19 cellular contexts compared by ENCODE assay signal in the genomic region with DNA sequence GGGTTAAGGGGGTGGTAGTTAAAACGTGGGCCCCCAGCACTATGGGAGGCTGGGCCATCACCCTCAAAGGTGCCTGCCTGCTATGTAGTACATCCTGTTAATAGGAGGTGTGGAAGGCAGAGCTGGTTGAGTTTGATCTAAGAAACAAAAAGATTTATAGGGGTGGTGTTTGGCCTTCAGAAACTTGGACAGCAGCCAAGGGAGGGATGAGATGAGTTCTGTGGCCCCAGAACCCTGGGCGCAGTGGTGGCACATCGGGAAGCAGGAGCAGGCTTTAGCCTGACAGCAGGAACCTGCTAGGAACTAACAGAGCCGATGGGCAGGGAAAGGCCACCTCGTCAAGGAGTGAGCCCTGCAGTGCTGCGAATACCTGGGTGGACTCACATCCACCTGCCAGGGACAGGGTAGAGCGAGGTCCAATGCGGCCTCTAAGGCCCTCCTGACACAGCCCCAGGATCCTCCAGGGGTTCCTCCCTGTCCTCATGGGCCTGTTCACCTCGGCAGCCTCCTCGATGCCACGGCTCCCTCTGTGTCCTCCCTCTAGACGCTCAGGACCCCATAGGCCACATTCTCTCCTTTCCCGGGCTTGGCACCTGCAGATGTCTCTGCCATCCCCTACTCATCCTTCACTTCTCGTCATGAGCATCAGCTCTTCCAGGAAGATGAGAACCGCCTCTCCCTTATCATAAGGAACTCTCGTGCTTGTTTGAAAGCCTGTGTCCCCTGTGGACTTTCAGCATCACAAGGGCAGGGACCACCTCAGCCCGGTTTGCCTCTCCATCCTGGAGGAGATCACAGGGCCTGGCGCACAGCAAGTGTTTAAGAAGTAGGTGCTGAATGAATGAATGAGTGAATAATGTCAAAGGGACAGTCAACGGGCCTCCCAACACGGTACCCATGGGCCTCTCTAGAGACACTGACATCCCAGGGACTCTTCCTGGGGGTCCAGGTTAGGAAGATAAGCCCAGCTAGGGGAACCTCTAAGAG.
DNase-seq lines count a peak whose midpoint lies in the region; ATAC-seq lines count a peak whose summit lies in the region.
"Had no signal": no experiment of that assay in that cellular context is flagged by ENCODE, and none has a peak within 500 bp of the region (broad histone marks: within the 10 kb centered on the region; RNA-seq: fewer than 3 reads in every experiment).

No MANE protein-coding gene starts in this region.

- peaks cover 18% of the 10 kb centered on the region for H3K4me1 Mint-ChIP-seq in activated naive CD8-positive, alpha-beta T cell treated with anti-CD3 and anti-CD28 coated beads, Interleukin-2, amount 10 ng/mL, durations not matched to agents 7 days and 5 days
- peaks cover 16% of the 10 kb centered on the region for H3K4me1 Mint-ChIP-seq in activated naive CD8-positive, alpha-beta T cell treated with anti-CD3 and anti-CD28 coated beads for 36 hours
- peaks cover 5% of the 10 kb centered on the region for H3K4me1 Mint-ChIP-seq in T-helper 17 cell

- H3K9me3 Mint-ChIP-seq in activated naive CD8-positive, alpha-beta T cell treated with anti-CD3 and anti-CD28 coated beads, Interleukin-2, amount 10 ng/mL, durations not matched to agents 7 days and 5 days = peaks cover 4% of the 10 kb centered on the region
- no peaks in the 10 kb centered on the region for H3K9me3 Mint-ChIP-seq in activated naive CD8-positive, alpha-beta T cell treated with anti-CD3 and anti-CD28 coated beads for 36 hours
- H3K9me3 Mint-ChIP-seq: HFFc6 had no signal

- no peaks in the 10 kb centered on the region for H3K36me3 Mint-ChIP-seq in activated naive CD8-positive, alpha-beta T cell treated with anti-CD3 and anti-CD28 coated beads, Interleukin-2, amount 10 ng/mL, durations not matched to agents 7 days and 5 days
- no peaks in the 10 kb centered on the region for H3K36me3 Mint-ChIP-seq in activated naive CD8-positive, alpha-beta T cell treated with anti-CD3 and anti-CD28 coated beads for 36 hours
- H3K36me3 Mint-ChIP-seq in T-helper 17 cell (ENCODE audit: low read depth) = no peaks in the 10 kb centered on the region

- H2BK12ac ChIP-seq in neuronal stem cell (ENCODE audit: low read length) = no peak overlapping the region

- peak overlapping the region; percentile 59 for H3K23ac ChIP-seq in neuronal stem cell (ENCODE audit: low read depth, low read length, poor library complexity)

- peak overlapping the region; percentile 53 for H3K18ac ChIP-seq in neuronal stem cell (ENCODE audit: low read length)

- in situ Hi-C loops in KBM-7 (cut with MboI; ENCODE audit: low pct_unique_long_range_greater_than_20kb, low sequenced_read_pairs) = no loop called here

- no peak overlapping the region for H4K91ac ChIP-seq in neuronal stem cell (ENCODE audit: low read depth, low read length, poor library complexity)

- H3K14ac ChIP-seq in neuronal stem cell (ENCODE audit: low read length) = no peak overlapping the region

- no peak overlapping the region for H4K8ac ChIP-seq in neuronal stem cell (ENCODE audit: low read depth, low read length)

- no peak for DNase-seq in activated naive CD8-positive, alpha-beta T cell treated with anti-CD3 and anti-CD28 coated beads, Interleukin-2, amount 10 ng/mL, durations not matched to agents 7 days and 5 days
- no peak for DNase-seq in activated naive CD8-positive, alpha-beta T cell treated with anti-CD3 and anti-CD28 coated beads for 36 hours
- DNase-seq in T-helper 17 cell = no peak
- DNase-seq in neuronal stem cell (ENCODE audit: low spot score) = no peak
- no peak for DNase-seq in KBM-7
- no peak for DNase-seq in anterior cingulate cortex (lab: John Stamatoyannopoulos, UW)
- DNase-seq in NCI-H345 (lab: John Stamatoyannopoulos, UW) = no peak
- DNase-seq: Caco-2; DMS153; EL; HFFc6; NCI-H1105 treated with DMSO at 0.1 percent for 48 hours; NCI-H1694 treated with DMSO at 0.1 percent for 48 hours; NCI-H2107; NCI-H69; NK-92 treated with Interleukin-12 subunit alpha and Interleukin-12 subunit beta, amount 100 ng/mL, for 24 hours; OCI-M1; RPMI8226; SIG-M5 had no signal

- H3K27me3 Mint-ChIP-seq in activated naive CD8-positive, alpha-beta T cell treated with anti-CD3 and anti-CD28 coated beads, Interleukin-2, amount 10 ng/mL, durations not matched to agents 7 days and 5 days = peaks cover 6% of the 10 kb centered on the region
- no peaks in the 10 kb centered on the region for H3K27me3 Mint-ChIP-seq in activated naive CD8-positive, alpha-beta T cell treated with anti-CD3 and anti-CD28 coated beads for 36 hours
- H3K27me3 Mint-ChIP-seq in T-helper 17 cell = no peaks in the 10 kb centered on the region

- peak overlapping the region; percentile 69 for H2BK15ac ChIP-seq in neuronal stem cell (ENCODE audit: low read length)

- ATAC-seq in activated naive CD8-positive, alpha-beta T cell treated with anti-CD3 and anti-CD28 coated beads, Interleukin-2, amount 10 ng/mL, durations not matched to agents 7 days and 5 days (ENCODE audit: low read depth) = no peak
- no peak for ATAC-seq in T-helper 17 cell

- H3K9ac ChIP-seq in neuronal stem cell (ENCODE audit: low read depth, low read length, poor library complexity) = no peak overlapping the region

- H2AK5ac ChIP-seq in neuronal stem cell (ENCODE audit: low read depth, low read length) = peak overlapping the region; percentile 92

- H3K4ac ChIP-seq in neuronal stem cell (ENCODE audit: low read length) = no peak overlapping the region

- no peaks in the 10 kb centered on the region for H3K9me3 ChIP-seq in T-helper 17 cell (ENCODE audit: control insufficient read depth, low read length, poor library complexity, severe bottlenecking)
- H3K9me3 ChIP-seq in neuronal stem cell (replicated peaks in 1 of 2; ENCODE audit: control insufficient read depth in 2 of 2, insufficient read depth in 1 of 2, low read depth in 1 of 2, low read length in 2 of 2) = peaks cover 0 to 8% of the 10 kb centered on the region in 2 donors

- peaks cover 0 to 5% (median 2%) of the 10 kb centered on the region in 3 experiments for H3K27me3 ChIP-seq in neuronal stem cell (ENCODE audit: control insufficient read depth in 3 of 3, insufficient read depth in 3 of 3, low read depth in 1 of 3, low read length in 3 of 3)

- H3K79me1 ChIP-seq in neuronal stem cell (ENCODE audit: low read depth, low read length) = no peaks in the 10 kb centered on the region

- WGBS in neuronal stem cell (ENCODE audit: extremely low coverage in 2 of 2, insufficient read length in 2 of 2, insufficient replicate concordance in 1 of 2), 2 donors = no CpG with 5 or more reads among the region's 20 CpGs

- no peak overlapping the region for H3K27ac ChIP-seq in neuronal stem cell (replicated peaks; ENCODE audit: low read length)

- H2BK5ac ChIP-seq in neuronal stem cell (ENCODE audit: low read length) = peak overlapping the region; percentile 59

- H3K36me3 ChIP-seq in neuronal stem cell (replicated peaks in 1 of 2; ENCODE audit: control insufficient read depth in 2 of 2, insufficient read depth in 2 of 2, low read length in 2 of 2) = no peaks in the 10 kb centered on the region

- peaks cover 0 to 9% of the 10 kb centered on the region in 2 donors for H3K4me1 ChIP-seq in neuronal stem cell (ENCODE audit: control insufficient read depth in 2 of 2, insufficient read depth in 1 of 2, low read depth in 1 of 2, low read length in 2 of 2)

- H2AFZ ChIP-seq in neuronal stem cell (ENCODE audit: low read length) = no peak overlapping the region

- H3K4me2 ChIP-seq in neuronal stem cell (ENCODE audit: insufficient read depth, low read length, poor library complexity, severe bottlenecking) = no peak overlapping the region

- H2BK120ac ChIP-seq in neuronal stem cell (ENCODE audit: low read depth, low read length) = no peak overlapping the region

- H3K4me3 Mint-ChIP-seq in activated naive CD8-positive, alpha-beta T cell treated with anti-CD3 and anti-CD28 coated beads, Interleukin-2, amount 10 ng/mL, durations not matched to agents 7 days and 5 days = no peak overlapping the region
- no peak overlapping the region for H3K4me3 Mint-ChIP-seq in activated naive CD8-positive, alpha-beta T cell treated with anti-CD3 and anti-CD28 coated beads for 36 hours
- no peak overlapping the region for H3K4me3 Mint-ChIP-seq in T-helper 17 cell
- H3K4me3 Mint-ChIP-seq: HFFc6 had no signal

- H3K27ac Mint-ChIP-seq in activated naive CD8-positive, alpha-beta T cell treated with anti-CD3 and anti-CD28 coated beads, Interleukin-2, amount 10 ng/mL, durations not matched to agents 7 days and 5 days = peak overlapping the region; percentile 19
- H3K27ac Mint-ChIP-seq in activated naive CD8-positive, alpha-beta T cell treated with anti-CD3 and anti-CD28 coated beads for 36 hours = no peak overlapping the region
- peak overlapping the region; percentile 34 for H3K27ac Mint-ChIP-seq in T-helper 17 cell
- H3K27ac Mint-ChIP-seq: HFFc6 had no signal

- POLR2A ChIA-PET in activated naive CD8-positive, alpha-beta T cell treated with anti-CD3 and anti-CD28 coated beads, Interleukin-2, amount 10 ng/mL, durations not matched to agents 7 days and 5 days (lab: Charles Lee) = no interaction called here

- no peak overlapping the region for H3K4me3 ChIP-seq in neuronal stem cell (ENCODE audit: low read length in 2 of 2)
